In genomic region chr17:40251576-40251975, GRCh38 we compare ENCODE assay signal across 1 cellular context.
A peak's percentile ranks its signal among the peaks of the same experiment; 100 is the strongest.
TF ChIP-seq lines count a peak whose summit lies in the region.

No MANE protein-coding gene starts in this region.

TF ChIP-seq in HEK293, 187 proteins besides CTCF, POLR2A, EP300 and RAD21 (continued from another document and continues in another):
- no peak for TF ChIP-seq PRDM2 (tag by site-specific recombination; IDR thresholded peaks at IDR 0.05; ENCODE audit: borderline replicate concordance)
- peak; percentile 51; the same call in 1 of the 2 replicates for TF ChIP-seq PATZ1 (tag by site-specific recombination; IDR thresholded peaks at IDR 0.05)
- no peak for TF ChIP-seq ZNF350 (tag by site-specific recombination; IDR thresholded peaks at IDR 0.05)
- no peak for TF ChIP-seq ZNF48 (tag by site-specific recombination; IDR thresholded peaks at IDR 0.05)
- no peak for TF ChIP-seq ZBTB49 (tag by site-specific recombination; IDR thresholded peaks at IDR 0.05; ENCODE audit: low read depth)
- TF ChIP-seq ZSCAN18 (tag by site-specific recombination; IDR thresholded peaks at IDR 0.05) = no peak
- TF ChIP-seq SP2 (tag by site-specific recombination; IDR thresholded peaks at IDR 0.05) = peak; percentile 42
- no peak for TF ChIP-seq ZNF791 (tag by site-specific recombination; IDR thresholded peaks at IDR 0.05)
- TF ChIP-seq ZNF777 (tag by site-specific recombination; IDR thresholded peaks at IDR 0.05; ENCODE audit: borderline replicate concordance) = no peak
- no peak for TF ChIP-seq ZBTB11 (tag by site-specific recombination; conservative IDR thresholded peaks at IDR 0.05; ENCODE audit: low read depth)
- no peak for TF ChIP-seq ZNF112 (tag by site-specific recombination; IDR thresholded peaks at IDR 0.05)
- TF ChIP-seq ZFP37 (tag by site-specific recombination; IDR thresholded peaks at IDR 0.05) = no peak
- TF ChIP-seq ZNF521 (tag by site-specific recombination; IDR thresholded peaks at IDR 0.05) = no peak
- no peak for TF ChIP-seq REPIN1 (tag by site-specific recombination; IDR thresholded peaks at IDR 0.05; ENCODE audit: low read depth)
- TF ChIP-seq ZNF501 (tag by site-specific recombination; IDR thresholded peaks at IDR 0.05) = peak; percentile 50; the same call in 1 of the 2 replicates
- no peak for TF ChIP-seq ZNF114 (tag by site-specific recombination; IDR thresholded peaks at IDR 0.05)
- TF ChIP-seq BCL11A (tag by site-specific recombination; IDR thresholded peaks at IDR 0.05; ENCODE audit: low read depth) = peak; percentile 70; the same call in 1 of the 2 replicates
- TF ChIP-seq TCF7L2 (IDR thresholded peaks at IDR 0.05; ENCODE audit: borderline replicate concordance, low read depth, low read length) = peak; percentile 45; the same call in 1 of the 2 replicates
- TF ChIP-seq ZNF311 (tag by site-specific recombination; IDR thresholded peaks at IDR 0.05; ENCODE audit: borderline replicate concordance) = no peak
- no peak for TF ChIP-seq ZBTB7A (tag by site-specific recombination; IDR thresholded peaks at IDR 0.05; ENCODE audit: low read depth)
- peak; percentile 37 for TF ChIP-seq ZBTB8A (tag by site-specific recombination; IDR thresholded peaks at IDR 0.05)
- TF ChIP-seq ZNF416 (tag by site-specific recombination; IDR thresholded peaks at IDR 0.05) = no peak
- no peak for TF ChIP-seq ZNF169 (tag by site-specific recombination; IDR thresholded peaks at IDR 0.05)
- TF ChIP-seq YY1 (tag by site-specific recombination; IDR thresholded peaks at IDR 0.05) = no peak
- TF ChIP-seq ZNF837 (tag by site-specific recombination; IDR thresholded peaks at IDR 0.05) = no peak
- no peak for TF ChIP-seq GLI4 (tag by site-specific recombination; IDR thresholded peaks at IDR 0.05)
- 0 out of 2 replicates have a peak, but pooled peaks have one; percentile 47 for TF ChIP-seq ZFP69B (tag by site-specific recombination; IDR thresholded peaks at IDR 0.05)
- peak; percentile 85 for TF ChIP-seq TSHZ1 (tag by site-specific recombination; IDR thresholded peaks at IDR 0.05; ENCODE audit: borderline replicate concordance)
- TF ChIP-seq HOXA7 (CRISPR knock-in tag; IDR thresholded peaks at IDR 0.05; ENCODE audit: borderline replicate concordance) = no peak
- no peak for TF ChIP-seq ZNF785 (tag by site-specific recombination; IDR thresholded peaks at IDR 0.05)
- TF ChIP-seq ZNF133 (tag by site-specific recombination; IDR thresholded peaks at IDR 0.05) = no peak
- no peak for TF ChIP-seq ZNF239 (tag by site-specific recombination; IDR thresholded peaks at IDR 0.05)
- TF ChIP-seq ZNF214 (tag by site-specific recombination; IDR thresholded peaks at IDR 0.05; ENCODE audit: borderline replicate concordance) = no peak
- TF ChIP-seq GLIS1 (tag by site-specific recombination; IDR thresholded peaks at IDR 0.05) = no peak
- no peak for TF ChIP-seq ZNF433 (tag by site-specific recombination; IDR thresholded peaks at IDR 0.05; ENCODE audit: low read depth)
- TF ChIP-seq ZNF248 (tag by site-specific recombination; IDR thresholded peaks at IDR 0.05) = no peak
- TF ChIP-seq ZNF146 (tag by site-specific recombination; IDR thresholded peaks at IDR 0.05) = no peak
- no peak for TF ChIP-seq KLF7 (tag by site-specific recombination; IDR thresholded peaks at IDR 0.05; ENCODE audit: borderline replicate concordance)
- no peak for TF ChIP-seq ZNF549 (tag by site-specific recombination; IDR thresholded peaks at IDR 0.05)
- no peak for TF ChIP-seq ZNF426 (tag by site-specific recombination; IDR thresholded peaks at IDR 0.05)
- peak; percentile 78 for TF ChIP-seq ATF2 (tag by site-specific recombination; IDR thresholded peaks at IDR 0.05; ENCODE audit: low read depth)
- TF ChIP-seq YY2 (tag by site-specific recombination; IDR thresholded peaks at IDR 0.05) = no peak
- peak; percentile 62; the same call in 1 of the 2 replicates for TF ChIP-seq ZNF184 (tag by site-specific recombination; IDR thresholded peaks at IDR 0.05)
- peak; percentile 91 for TF ChIP-seq ZNF629 (tag by site-specific recombination; IDR thresholded peaks at IDR 0.05)
- TF ChIP-seq ZNF843 (tag by site-specific recombination; IDR thresholded peaks at IDR 0.05) = peak; percentile 74
